ENCODE assay signal across 20 cellular contexts in the genomic region with DNA sequence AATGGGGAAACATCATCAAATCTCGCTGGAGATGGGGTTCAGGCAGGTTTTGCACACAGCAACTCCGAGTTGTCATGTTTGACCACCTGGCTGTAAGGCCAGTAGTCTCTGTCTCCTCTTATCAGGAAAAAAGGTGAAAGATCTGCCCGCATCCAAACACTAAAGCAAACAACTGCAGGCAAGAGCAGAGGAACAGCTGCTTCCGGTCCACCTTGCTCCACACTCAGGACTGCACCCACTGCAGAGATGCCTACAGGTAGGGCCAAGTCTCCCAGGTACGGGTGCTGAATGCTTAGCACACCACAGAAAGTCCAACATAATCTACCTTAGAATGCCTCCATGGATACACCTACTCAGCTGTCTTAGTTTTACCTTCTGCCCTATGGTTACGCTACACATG.
"Had no signal": no experiment of that assay in that cellular context is flagged by ENCODE, and none has a peak within 500 bp of the region (broad histone marks: within the 10 kb centered on the region; RNA-seq: fewer than 3 reads in every experiment).

No MANE protein-coding gene starts in this region.

- H3K9me3 Mint-ChIP-seq: activated CD4-positive, alpha-beta memory T cell treated with anti-CD3 and anti-CD28 coated beads for 36 hours; activated naive CD4-positive, alpha-beta T cell treated with anti-CD3 and anti-CD28 coated beads, Interleukin-2, amount 10 ng/mL, durations not matched to agents 7 days and 5 days; endodermal cell; naive thymus-derived CD4-positive, alpha-beta T cell; neural progenitor cell had no signal

- H3K9ac ChIP-seq: neural progenitor cell had no signal

- H3K9me3 ChIP-seq: esophagus squamous epithelium, gastrocnemius medialis, lower lobe of right lung, psoas muscle, right atrium auricular region had no signal

- H3K27me3 Mint-ChIP-seq: activated CD4-positive, alpha-beta memory T cell treated with anti-CD3 and anti-CD28 coated beads for 36 hours; activated naive CD4-positive, alpha-beta T cell treated with anti-CD3 and anti-CD28 coated beads, Interleukin-2, amount 10 ng/mL, durations not matched to agents 7 days and 5 days; naive thymus-derived CD4-positive, alpha-beta T cell; T-helper 17 cell had no signal

- H3K4me3 Mint-ChIP-seq: activated CD4-positive, alpha-beta memory T cell treated with anti-CD3 and anti-CD28 coated beads for 36 hours; activated naive CD4-positive, alpha-beta T cell treated with anti-CD3 and anti-CD28 coated beads, Interleukin-2, amount 10 ng/mL, durations not matched to agents 7 days and 5 days; endodermal cell; naive thymus-derived CD4-positive, alpha-beta T cell; neural progenitor cell; T-helper 17 cell had no signal

- H3K27ac ChIP-seq: esophagus squamous epithelium, lower lobe of right lung, neural progenitor cell, right atrium auricular region had no signal

- ATAC-seq: gastrocnemius medialis; left cardiac atrium; lower lobe of right lung; naive thymus-derived CD4-positive, alpha-beta T cell; stimulated activated naive CD8-positive, alpha-beta T cell treated with anti-CD3 and anti-CD28 coated beads, Interleukin-15, Interleukin-2, amounts not matched to agents 100 U/mL and 50 U/mL, for 24 hours; T-helper 17 cell had no signal

- DNase-seq: activated CD4-positive, alpha-beta memory T cell treated with anti-CD3 and anti-CD28 coated beads for 36 hours; activated CD4-positive, alpha-beta T cell treated with anti-CD3 and anti-CD28 coated beads for 48 hours; activated effector memory CD4-positive, alpha-beta T cell treated with anti-CD3 and anti-CD28 coated beads, Interleukin-2, amount 50 U/mL, for 16 hours; activated naive CD4-positive, alpha-beta T cell treated with anti-CD3 and anti-CD28 coated beads, Interleukin-2, amount 10 ng/mL, durations not matched to agents 7 days and 5 days; amygdala; cerebellar nuclear complex; cortex of kidney; endodermal cell; esophagus squamous epithelium; gastrocnemius medialis; left cardiac atrium; lower lobe of right lung; naive thymus-derived CD4-positive, alpha-beta T cell; psoas muscle; stimulated activated CD4-positive, alpha-beta T cell treated with anti-CD3 and anti-CD28 coated beads, Interleukin-12 subunit alpha, Interleukin-12 subunit beta, amount 100 ng/mL, for 4 hours; stimulated activated CD4-positive, alpha-beta T cell treated with anti-CD3 and anti-CD28 coated beads, Interleukin-4, amount 100 ng/mL, for 4 hours; stimulated activated naive CD8-positive, alpha-beta T cell treated with anti-CD3 and anti-CD28 coated beads, Interleukin-15, Interleukin-2, amounts not matched to agents 100 U/mL and 50 U/mL, for 24 hours; T-helper 17 cell had no signal

- H3K36me3 Mint-ChIP-seq: activated CD4-positive, alpha-beta memory T cell treated with anti-CD3 and anti-CD28 coated beads for 36 hours; activated naive CD4-positive, alpha-beta T cell treated with anti-CD3 and anti-CD28 coated beads, Interleukin-2, amount 10 ng/mL, durations not matched to agents 7 days and 5 days; neural progenitor cell had no signal

- H3K27ac Mint-ChIP-seq: activated CD4-positive, alpha-beta memory T cell treated with anti-CD3 and anti-CD28 coated beads for 36 hours; activated naive CD4-positive, alpha-beta T cell treated with anti-CD3 and anti-CD28 coated beads, Interleukin-2, amount 10 ng/mL, durations not matched to agents 7 days and 5 days; endodermal cell; neural progenitor cell; T-helper 17 cell had no signal

- H3K4me3 ChIP-seq: esophagus squamous epithelium, gastrocnemius medialis, lower lobe of right lung, psoas muscle, right atrium auricular region had no signal

- H3K36me3 ChIP-seq: esophagus squamous epithelium, gastrocnemius medialis, lower lobe of right lung, neural progenitor cell, right atrium auricular region had no signal

- H3K27me3 ChIP-seq: esophagus squamous epithelium, gastrocnemius medialis, neural progenitor cell, right atrium auricular region had no signal
